In the genomic region with DNA sequence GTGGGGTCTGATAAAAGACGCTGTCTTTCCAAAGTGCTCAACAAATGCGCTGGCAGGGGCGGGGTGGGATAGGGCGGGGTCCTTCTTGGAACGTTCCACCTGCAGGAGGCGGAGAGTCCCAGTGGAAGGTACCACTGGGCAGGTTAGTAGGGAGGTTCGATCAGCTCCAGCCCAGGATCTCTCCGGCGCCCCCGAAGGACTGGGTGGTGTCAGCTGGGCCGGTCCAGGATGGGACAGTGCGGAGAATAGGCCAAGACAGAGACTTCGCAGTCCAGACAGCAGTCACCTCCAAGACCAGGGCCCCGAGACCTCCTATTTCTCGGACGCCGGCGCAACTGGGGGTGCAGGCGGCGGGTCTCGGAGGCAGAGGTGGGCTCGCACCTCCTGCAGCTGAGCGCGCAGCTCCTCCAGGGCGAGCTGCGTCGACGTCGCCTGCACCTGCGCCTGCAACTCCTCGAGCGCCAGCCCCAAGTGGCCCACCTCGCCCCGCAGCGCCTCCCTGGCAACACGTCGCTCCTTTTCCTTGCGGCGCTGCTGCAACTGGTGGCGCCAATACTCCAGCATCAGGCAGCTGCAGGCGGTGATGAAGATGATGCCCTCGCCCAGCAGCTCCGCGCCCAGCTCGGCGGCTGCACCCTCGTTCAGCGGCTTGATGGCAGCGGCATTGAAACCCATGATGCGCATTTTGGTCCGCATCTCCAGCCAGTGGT, we compare ENCODE assay signal across 8 cellular contexts. TPM values are rescaled to one million over a fixed set of nuclear protein-coding genes. Genes with fewer than 3 reads are reported as not detected.
DNase-seq lines count a peak whose midpoint lies in the region; ATAC-seq and TF ChIP-seq lines count a peak whose summit lies in the region.

No MANE protein-coding gene starts in this region.

- H3K27ac ChIP-seq in breast epithelium (peak overlapping the region; percentile 73 to 83), aorta (ENCODE audit: low read depth in 1 of 2, low read length in 2 of 2) (no peak overlapping the region), spleen (peak overlapping the region in 1 of 8 donors; percentile 17)

- H3K4me1 Mint-ChIP-seq in Calu3 (ENCODE audit: low read depth, unreplicated experiment) (peaks cover 17% of the 10 kb centered on the region), memory B cell (peaks cover 12% of the 10 kb centered on the region)

- H3K9me3 Mint-ChIP-seq in Calu3 (ENCODE audit: low read depth, unreplicated experiment) = peaks cover 3% of the 10 kb centered on the region
- no peaks in the 10 kb centered on the region for H3K9me3 Mint-ChIP-seq in memory B cell

- DNase-seq in Calu3 = peak; percentile 51
- peak; percentile 81 for DNase-seq in NCI-H146 treated with DMSO at 0.1 percent for 48 hours (lab: John Stamatoyannopoulos, UW; ENCODE audit: unreplicated experiment)
- DNase-seq in breast epithelium (ENCODE audit: low spot score in 2 of 2) = peak; percentile 58 to 69
- no peak for DNase-seq in memory B cell (ENCODE audit: low spot score in 2 of 2)
- no peak for DNase-seq in aorta
- DNase-seq in 8988T = no peak
- DNase-seq in middle frontal gyrus (ENCODE audit: extremely low spot score, low spot score) = no peak
- no peak for DNase-seq in spleen

- peak overlapping the region; percentile 70 for H3K27ac Mint-ChIP-seq in Calu3 (ENCODE audit: unreplicated experiment)
- peak overlapping the region; percentile 45 for H3K27ac Mint-ChIP-seq in memory B cell

- TF ChIP-seq POLR2A in breast epithelium (IDR thresholded peaks at IDR 0.05) = no peak
- no peak for TF ChIP-seq POLR2A in spleen (IDR thresholded peaks at IDR 0.05)

- peaks cover 75% of the 10 kb centered on the region for H3K36me3 Mint-ChIP-seq in Calu3 (ENCODE audit: insufficient read depth, unreplicated experiment)
- H3K36me3 Mint-ChIP-seq in memory B cell = peaks cover 12% of the 10 kb centered on the region

- intact Hi-C loops in Calu3 (cut with micrococcal nuclease; ENCODE audit: unreplicated experiment) = no loop called here
- intact Hi-C loops in breast epithelium (cut with DNase I; ENCODE audit: low total_unique reads) = loop anchor here (10.0 kb wide), 1 partner anchor 106 kb away; the partner anchor contains the start of gene EML2
- intact Hi-C loops in aorta (cut with DNase I) = no loop called here
- intact Hi-C loops in spleen (cut with DNase I; ENCODE audit: low total_unique reads) = no loop called here

- 9 to 11% methylated on average over 48 to 51 of the region's 51 CpGs for whole genome bisulfite sequencing in aorta, 2 donors
- WGBS in spleen, 5 donors = 14 to 28% (median 16%) methylated on average over 32 to 51 of the region's 51 CpGs

- ATAC-seq in memory B cell (ENCODE audit: low read depth) (peak; percentile 39), aorta (ENCODE audit: low FRiP score) (peak; percentile 17)

- no peaks in the 10 kb centered on the region for H3K9me3 ChIP-seq in breast epithelium
- no peaks in the 10 kb centered on the region for H3K9me3 ChIP-seq in aorta (ENCODE audit: control insufficient read depth, low read length)
- H3K9me3 ChIP-seq in spleen = peaks cover 0 to 11% (median 3%) of the 10 kb centered on the region in 8 donors

- H3K36me3 ChIP-seq in breast epithelium (no peaks in the 10 kb centered on the region), aorta (ENCODE audit: control insufficient read depth in 1 of 2, insufficient read depth in 2 of 2, low read length in 1 of 2) (peaks cover 0 to 1% of the 10 kb centered on the region in 2 donors), spleen (peaks cover 2 to 45% (median 39%) of the 10 kb centered on the region in 6 donors)

- CTCF ChIA-PET in Calu3 (lab: Charles Lee) = interaction anchor here (0.6 to 1.0 kb wide), 2 partner anchors 44 to 48 kb away, joined by 3 read pairs; no protein-coding TSS in a partner anchor

- H3K4me3 ChIP-seq in breast epithelium (peak overlapping the region in 2 of 3 donors; percentile 65 to 68), aorta (ENCODE audit: low read length in 2 of 2) (no peak overlapping the region), spleen (peak overlapping the region in 3 of 8 donors; percentile 16 to 48 (median 21))

- no peak for TF ChIP-seq CTCF in Calu3 (IDR thresholded peaks at IDR 0.05; ENCODE audit: unreplicated experiment)
- TF ChIP-seq CTCF in breast epithelium (IDR thresholded peaks at IDR 0.05) = no peak
- TF ChIP-seq CTCF in spleen (IDR thresholded peaks at IDR 0.05 in 8 of 11, conservative IDR thresholded peaks at IDR 0.05 in 3 of 11) = no peak

- no TSS peak for BruUV-seq in Calu3 (replicated peaks; lab: Mats Ljungman, UMichigan)

- H3K27me3 ChIP-seq in breast epithelium = no peaks in the 10 kb centered on the region
- no peaks in the 10 kb centered on the region for H3K27me3 ChIP-seq in aorta (ENCODE audit: control insufficient read depth in 1 of 2, insufficient read depth in 2 of 2, low read length in 1 of 2)
- no peaks in the 10 kb centered on the region for H3K27me3 ChIP-seq in spleen (replicated peaks in 1 of 7)

- H3K4me1 ChIP-seq in breast epithelium (no peaks in the 10 kb centered on the region), aorta (ENCODE audit: control insufficient read depth in 1 of 2, insufficient read depth in 2 of 2, low read length in 2 of 2) (no peaks in the 10 kb centered on the region), spleen (peaks cover 8 to 62% (median 40%) of the 10 kb centered on the region in 6 donors)

- peak overlapping the region; percentile 50 for H3K4me3 Mint-ChIP-seq in Calu3 (ENCODE audit: low read depth, unreplicated experiment)
- H3K4me3 Mint-ChIP-seq in memory B cell = peak overlapping the region; percentile 66

- H3K27me3 Mint-ChIP-seq in Calu3 (ENCODE audit: unreplicated experiment) (no peaks in the 10 kb centered on the region), memory B cell (no peaks in the 10 kb centered on the region)

RNA-seq across cellular contexts. Expression of gene VASP, which starts 21.6 kb away (rescaled TPM):
- total RNA-seq in Calu3 (2022) (194 and 219 TPM in 2 replicates), breast epithelium (10 to 100 TPM; 31.8 to 61.6 (median 52.2) TPM), aorta (100 to 1,000 TPM; 119 to 192 TPM), spleen (100 to 1,000 TPM; 146 to 386 (median 221) TPM)
- polyA plus RNA-seq in aorta (10 to 100 TPM; 56.0 to 63.2 TPM), spleen (100 to 1,000 TPM; 154 to 210 (median 161) TPM)

RNA-seq across cellular contexts. Expression of gene PPM1N, which starts 30.7 kb away (rescaled TPM):
- total RNA-seq in Calu3 (2022) = 5.0 and 6.8 TPM in 2 replicates
- 1 to 10 TPM; 1.8 to 2.5 (median 2.3) TPM for total RNA-seq in breast epithelium
- 1 to 10 TPM in 1 of 2 donors, under 1 TPM in 1; 0.88 to 2.5 TPM for total RNA-seq in aorta
- under 1 TPM in 1 of 2 donors, not detected in 1; 0.67 TPM for polyA plus RNA-seq in aorta
- total RNA-seq in spleen = 10 to 100 TPM in 2 of 7 donors, 1 to 10 TPM in 5; 6.3 to 21.4 (median 9.6) TPM
- polyA plus RNA-seq in spleen = 10 to 100 TPM in 2 of 3 donors, 1 to 10 TPM in 1; 9.5 to 13.4 (median 10.7) TPM

RNA-seq across cellular contexts. Expression of gene RTN2, which starts 32.1 kb away (rescaled TPM):
- total RNA-seq in Calu3 (2022) = 5.7 and 7.2 TPM in 2 replicates
- 10 to 100 TPM in 1 of 3 donors, 1 to 10 TPM in 2; 5.9 to 15.1 (median 7.2) TPM for total RNA-seq in breast epithelium
- 10 to 100 TPM in 1 of 2 donors, 1 to 10 TPM in 1; 8.1 to 11.6 TPM for total RNA-seq in aorta
- polyA plus RNA-seq in aorta = 10 to 100 TPM in 1 of 2 donors, 1 to 10 TPM in 1; 7.0 to 13.1 TPM
- 10 to 100 TPM in 6 of 7 donors, 1 to 10 TPM in 1; 9.2 to 22.6 (median 15.1) TPM for total RNA-seq in spleen
- 1 to 10 TPM; 4.9 to 7.9 (median 7.6) TPM for polyA plus RNA-seq in spleen

RNA-seq across cellular contexts. Expression of gene OPA3, which starts 55.7 kb away (rescaled TPM):
- total RNA-seq in Calu3 (2022) (14.2 and 17.1 TPM in 2 replicates), breast epithelium (10 to 100 TPM in 1 of 3 donors, 1 to 10 TPM in 2; 6.6 to 11.4 (median 7.2) TPM), aorta (1 to 10 TPM; 8.6 to 8.8 TPM), spleen (10 to 100 TPM; 13.6 to 18.4 (median 16.7) TPM)
- polyA plus RNA-seq in aorta (1 to 10 TPM; 2.0 to 2.8 TPM), spleen (1 to 10 TPM; 2.8 to 7.7 (median 3.0) TPM)

Comparison
In these comparisons a context has a peak if more than half of its experiments do, and no peak if none do; other contexts are left out.
1. DNase-seq: peak in Calu3 (single experiment), NCI-H146 treated with DMSO at 0.1 percent for 48 hours (single experiment) and breast epithelium (2 of 2); none in memory B cell (0 of 2), aorta (0 of 2), 8988T (single experiment), middle frontal gyrus (single experiment) and spleen (single experiment).
2. H3K27ac ChIP-seq: peak in breast epithelium (2 of 2); none in aorta (0 of 2).
3. H3K4me3 ChIP-seq: peak in breast epithelium (2 of 3); none in aorta (0 of 2).